In genomic region chr1:206680279-206680678, GRCh38 we compare ENCODE assay signal across 1 cellular context.
TF ChIP-seq lines count a peak whose summit lies in the region.

No MANE protein-coding gene starts in this region.

TF ChIP-seq in HEK293T, 16 proteins besides CTCF, POLR2A, EP300 and RAD21:
- no peak for TF ChIP-seq BHLHE40 (IDR thresholded peaks at IDR 0.05; ENCODE audit: borderline replicate concordance)
- TF ChIP-seq PKNOX1 (IDR thresholded peaks at IDR 0.05), result 0 out of 2 replicates have a peak, but pooled peaks have one; percentile 38
TF ChIP-seq in HEK293T: peak in this region for 1.
